In genomic region chr9:16205455-16205854, GRCh38 we compare ENCODE assay signal across 15 cellular contexts.
"Had no signal": no experiment of that assay in that cellular context is flagged by ENCODE, and none has a peak within 500 bp of the region (broad histone marks: within the 10 kb centered on the region; RNA-seq: fewer than 3 reads in every experiment).

No MANE protein-coding gene starts in this region.

- H3K4me3 ChIP-seq: SJSA1, SK-N-MC had no signal

- H3K9me3 ChIP-seq: SJSA1 had no signal

- DNase-seq: KBM-7, NCI-H1092, NCI-H1436 treated with DMSO at 0.1 percent for 48 hours, NCI-H1694, NCI-H187 treated with DMSO at 0.1 percent for 48 hours, NCI-H2029 treated with DMSO at 0.1 percent for 48 hours, NCI-H2227 treated with DMSO at 0.1 percent for 48 hours, NCI-H524, NCI-H69, NCI-H774, Right ventricle myocardium superior, RPMI8226, SIG-M5 had no signal

- H3K27me3 ChIP-seq: SJSA1 had no signal

- H3K36me3 ChIP-seq: SJSA1 had no signal
